Comparison of ENCODE assay signal across 1 cellular context in genomic region chr3:193711523-193711963, GRCh38.
A peak's percentile ranks its signal among the peaks of the same experiment; 100 is the strongest.
TF ChIP-seq lines count a peak whose summit lies in the region.

No MANE protein-coding gene starts in this region.

TF ChIP-seq in HepG2, 621 proteins besides CTCF, POLR2A, EP300 and RAD21 (continued from another document):
- TF ChIP-seq ZNF572 (CRISPR knock-in tag; IDR thresholded peaks at IDR 0.05): peak; percentile 62; the same call in 1 of the 2 replicates
- 0 out of 2 replicates have a peak, but pooled peaks have one; percentile 60 for TF ChIP-seq ZBTB38 (CRISPR knock-in tag; IDR thresholded peaks at IDR 0.05)
- peak; percentile 89 for TF ChIP-seq ZNF687 (CRISPR knock-in tag; IDR thresholded peaks at IDR 0.05)
- TF ChIP-seq GATAD2A (CRISPR knock-in tag; IDR thresholded peaks at IDR 0.05): peak; percentile 88
- no peak for TF ChIP-seq ZNF784 (CRISPR knock-in tag; IDR thresholded peaks at IDR 0.05; ENCODE audit: borderline replicate concordance)
- TF ChIP-seq TMF1 (CRISPR knock-in tag; IDR thresholded peaks at IDR 0.05; ENCODE audit: low read depth): no peak
- no peak for TF ChIP-seq ZBTB49 (CRISPR knock-in tag; IDR thresholded peaks at IDR 0.05; ENCODE audit: borderline replicate concordance)
- no peak for TF ChIP-seq RNF2 (conservative IDR thresholded peaks at IDR 0.05; ENCODE audit: low read depth)
- peak; percentile 96 for TF ChIP-seq NR2C2 (CRISPR knock-in tag; IDR thresholded peaks at IDR 0.05; ENCODE audit: borderline replicate concordance)
- peak; percentile 63; the same call in 1 of the 2 replicates for TF ChIP-seq HIC2 (CRISPR knock-in tag; IDR thresholded peaks at IDR 0.05; ENCODE audit: low read depth)
- TF ChIP-seq CBX1 (IDR thresholded peaks at IDR 0.05; ENCODE audit: low read depth): peak; percentile 69
- peak; percentile 63; the same call in 1 of the 2 replicates for TF ChIP-seq HHEX (CRISPR knock-in tag; IDR thresholded peaks at IDR 0.05)
- TF ChIP-seq ZNF629 (CRISPR knock-in tag; conservative IDR thresholded peaks at IDR 0.05): 0 out of 2 replicates have a peak, but pooled peaks have one; percentile 24
- TF ChIP-seq KMT2B (CRISPR knock-in tag; IDR thresholded peaks at IDR 0.05): peak; percentile 19; the same call in 1 of the 2 replicates
- 0 out of 2 replicates have a peak, but pooled peaks have one; percentile 26 for TF ChIP-seq BORCS8-MEF2B (CRISPR knock-in tag; IDR thresholded peaks at IDR 0.05)
- TF ChIP-seq SOX13 (IDR thresholded peaks at IDR 0.05): peak; percentile 65
- TF ChIP-seq SOX13 (CRISPR knock-in tag; conservative IDR thresholded peaks at IDR 0.05 in 1 of 2, IDR thresholded peaks at IDR 0.05 in 1 of 2): peak in 1 of 2 experiments; percentile 95; a peak in 2 of 4 replicates
